ENCODE assay signal across 23 cellular contexts in the genomic region with DNA sequence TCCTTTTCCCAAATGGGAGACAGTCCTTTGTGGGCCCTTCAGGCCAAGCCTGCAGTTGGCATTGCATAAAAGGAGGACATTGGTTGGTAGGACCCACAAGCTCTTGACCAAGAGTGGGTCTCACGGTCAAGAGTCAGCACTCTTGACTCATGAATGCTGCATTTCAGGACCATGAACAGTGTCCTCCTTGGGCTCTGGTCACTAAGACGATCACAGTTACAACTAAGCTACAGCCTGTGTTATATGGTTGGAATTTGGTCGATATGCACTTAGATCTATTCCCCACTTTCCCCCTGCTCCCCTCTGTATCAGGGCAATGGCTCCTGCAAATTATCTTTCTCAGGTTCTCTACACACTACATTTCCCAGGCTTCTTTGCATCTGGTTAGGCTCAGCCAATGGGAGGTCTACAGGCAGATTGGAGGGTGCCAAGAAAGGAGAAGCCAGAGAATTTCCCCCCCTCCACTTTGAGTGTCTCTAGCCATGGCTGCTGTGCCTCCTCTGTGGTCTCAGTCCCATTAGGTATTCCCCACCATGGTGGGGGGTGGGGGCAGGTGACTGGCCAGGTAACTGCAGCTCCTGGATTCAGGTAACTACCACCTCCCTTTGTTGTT. TPM values are rescaled to one million over a fixed set of nuclear protein-coding genes. Genes with fewer than 3 reads are reported as not detected.
DNase-seq lines count a peak whose midpoint lies in the region; ATAC-seq, FAIRE-seq and TF ChIP-seq lines count a peak whose summit lies in the region.
"Had no signal": no experiment of that assay in that cellular context is flagged by ENCODE, and none has a peak within 500 bp of the region (broad histone marks: within the 10 kb centered on the region; RNA-seq: fewer than 3 reads in every experiment).

No MANE protein-coding gene starts in this region.

- 2% methylated on average over 3 of the region's 3 CpGs for WGBS in K562 (ENCODE audit: insufficient coverage, low coverage, missing lambda C conversion rate)

- no peak for TF ChIP-seq POLR2A in K562 (conservative IDR thresholded peaks at IDR 0.05)

- CTCF ChIA-PET in K562 (lab: Yijun Ruan, JAX; ENCODE audit: low intra/inter-chr PET ratio) = no interaction called here

- no peak for TF ChIP-seq EP300 in K562 (IDR thresholded peaks at IDR 0.05; ENCODE audit: low read length)

- no peak for TF ChIP-seq CTCF in K562 (IDR thresholded peaks at IDR 0.05 in 2 of 3, conservative IDR thresholded peaks at IDR 0.05 in 1 of 3; ENCODE audit: insufficient read depth in 2 of 3, low read depth in 1 of 3, low read length in 3 of 3)

- intact Hi-C loops in K562 (cut with micrococcal nuclease) = no loop called here
- intact Hi-C loops in left colon (cut with DNase I, micrococcal nuclease) = loop anchor here (10.0 kb wide), 1 partner anchor 85 kb away; no protein-coding TSS in a partner anchor

- in situ Hi-C loops in K562 (cut with MboI) = loop anchor here (5.0 to 10.0 kb wide), 2 partner anchors 63 to 85 kb away; no protein-coding TSS in a partner anchor

- no peaks in the 10 kb centered on the region for H3K9me3 ChIP-seq in K562 (replicated peaks; ENCODE audit: control insufficient read depth, insufficient read depth, low read depth, low read length)
- H3K9me3 ChIP-seq: vagina had no signal

- peak; percentile 50 for ATAC-seq in K562
- ATAC-seq in left colon = no peak
- ATAC-seq: activated T-cell treated with anti-CD3 and anti-CD28 coated beads, Interleukin-2, amount 50 U/mL, for 4 hours; esophagus mucosa; heart right ventricle had no signal

- POLR2A ChIA-PET in K562 (lab: Yijun Ruan, JAX) = interaction anchor here (0.6 kb wide), 2 partner anchors 12 to 412 kb away, joined by 3 read pairs; no protein-coding TSS in a partner anchor

- H2AFZ ChIP-seq in K562 (ENCODE audit: low read depth, low read length) = no peak overlapping the region

- no TSS peak for BruUV-seq in K562 (replicated peaks; lab: Mats Ljungman, UMichigan)

- no peak for TF ChIP-seq RAD21 in K562 (CRISPR knock-in tag; conservative IDR thresholded peaks at IDR 0.05 in 1 of 2, IDR thresholded peaks at IDR 0.05 in 1 of 2)

- peaks cover under 1 to 17% of the 10 kb centered on the region in 2 experiments; a peak in 3 of 5 replicates for H3K4me1 ChIP-seq in K562 (replicated peaks in 1 of 2; ENCODE audit: control insufficient read depth in 2 of 2, insufficient read depth in 2 of 2, low read length in 2 of 2)

- no peak for FAIRE-seq in K562 (lab: Jason Lieb, UNC)

- H3K4me2 ChIP-seq in K562 (ENCODE audit: insufficient read depth, low read length) = no peak overlapping the region

- H3K9me1 ChIP-seq in K562 (ENCODE audit: control insufficient read depth, insufficient read depth, low read length) = no peaks in the 10 kb centered on the region

- peaks cover 0 to 10% of the 10 kb centered on the region in 2 experiments; a peak in 1 of 5 replicates for H3K27me3 ChIP-seq in K562 (ENCODE audit: control insufficient read depth in 2 of 2, insufficient read depth in 2 of 2, low read length in 2 of 2)
- H3K27me3 ChIP-seq: breast epithelium, vagina had no signal

- H3K4me3 ChIP-seq in K562 = no peak overlapping the region
- H3K4me3 ChIP-seq: breast epithelium, heart right ventricle, skin epidermis, vagina had no signal

- no peak overlapping the region for H3K9ac ChIP-seq in K562 (ENCODE audit: insufficient read depth in 1 of 2, low read depth in 2 of 2, low read length in 2 of 2)

- H3K79me2 ChIP-seq in K562 (ENCODE audit: control insufficient read depth, insufficient read depth, low read length) = no peaks in the 10 kb centered on the region

- H4K20me1 ChIP-seq in K562 (replicated peaks; ENCODE audit: control insufficient read depth, insufficient read depth, low read length) = no peaks in the 10 kb centered on the region

- DNase-seq in AG20443 (ENCODE audit: low spot score) (peak; percentile 41), M059J (ENCODE audit: low read depth) (peak; percentile 41), K562 (ENCODE audit: extremely low read depth in 1 of 4, low spot score in 3 of 4) (no peak), iris pigment epithelial cell (ENCODE audit: low read depth) (peak; percentile 49), NCI-H524 treated with DMSO at 0.1 percent for 48 hours (lab: John Stamatoyannopoulos, UW) (no peak), NCI-H1417 (lab: John Stamatoyannopoulos, UW) (no peak), left colon (no peak), NCI-H446 (lab: John Stamatoyannopoulos, UW) (no peak)
- DNase-seq: activated CD4-positive, alpha-beta memory T cell treated with anti-CD3 and anti-CD28 coated beads for 36 hours; activated T-cell treated with anti-CD3 and anti-CD28 coated beads, Interleukin-2, amount 50 U/mL, for 4 hours; AML-193; heart right ventricle; islet precursor cell; MM.1S; naive thymus-derived CD8-positive, alpha-beta T cell; NCI-H1694 treated with DMSO at 0.1 percent for 48 hours; NCI-H2227 treated with DMSO at 0.1 percent for 48 hours; stimulated activated CD4-positive, alpha-beta T cell treated with anti-CD3 and anti-CD28 coated beads, Interleukin-4, amount 100 ng/mL, for 1 hour had no signal

- H3K36me3 ChIP-seq in K562 (ENCODE audit: control insufficient read depth, insufficient read depth, low read length) = no peaks in the 10 kb centered on the region
- H3K36me3 ChIP-seq: breast epithelium, heart right ventricle, vagina had no signal

- no peak overlapping the region for H3K27ac ChIP-seq in K562 (ENCODE audit: extremely low read depth, low read depth, low read length)
- H3K27ac ChIP-seq: breast epithelium, heart right ventricle, skin epidermis, vagina had no signal

TF ChIP-seq in K562, 482 proteins besides CTCF, POLR2A, EP300 and RAD21 (continues in another document):
- peak; percentile 40 for TF ChIP-seq HCFC1 (IDR thresholded peaks at IDR 0.05; ENCODE audit: low read depth, low read length)
- TF ChIP-seq MIER1 (IDR thresholded peaks at IDR 0.05; ENCODE audit: low read depth) = peak; percentile 89
- TF ChIP-seq EHMT2 (IDR thresholded peaks at IDR 0.05) = peak; percentile 96
- TF ChIP-seq, protein P1, sequence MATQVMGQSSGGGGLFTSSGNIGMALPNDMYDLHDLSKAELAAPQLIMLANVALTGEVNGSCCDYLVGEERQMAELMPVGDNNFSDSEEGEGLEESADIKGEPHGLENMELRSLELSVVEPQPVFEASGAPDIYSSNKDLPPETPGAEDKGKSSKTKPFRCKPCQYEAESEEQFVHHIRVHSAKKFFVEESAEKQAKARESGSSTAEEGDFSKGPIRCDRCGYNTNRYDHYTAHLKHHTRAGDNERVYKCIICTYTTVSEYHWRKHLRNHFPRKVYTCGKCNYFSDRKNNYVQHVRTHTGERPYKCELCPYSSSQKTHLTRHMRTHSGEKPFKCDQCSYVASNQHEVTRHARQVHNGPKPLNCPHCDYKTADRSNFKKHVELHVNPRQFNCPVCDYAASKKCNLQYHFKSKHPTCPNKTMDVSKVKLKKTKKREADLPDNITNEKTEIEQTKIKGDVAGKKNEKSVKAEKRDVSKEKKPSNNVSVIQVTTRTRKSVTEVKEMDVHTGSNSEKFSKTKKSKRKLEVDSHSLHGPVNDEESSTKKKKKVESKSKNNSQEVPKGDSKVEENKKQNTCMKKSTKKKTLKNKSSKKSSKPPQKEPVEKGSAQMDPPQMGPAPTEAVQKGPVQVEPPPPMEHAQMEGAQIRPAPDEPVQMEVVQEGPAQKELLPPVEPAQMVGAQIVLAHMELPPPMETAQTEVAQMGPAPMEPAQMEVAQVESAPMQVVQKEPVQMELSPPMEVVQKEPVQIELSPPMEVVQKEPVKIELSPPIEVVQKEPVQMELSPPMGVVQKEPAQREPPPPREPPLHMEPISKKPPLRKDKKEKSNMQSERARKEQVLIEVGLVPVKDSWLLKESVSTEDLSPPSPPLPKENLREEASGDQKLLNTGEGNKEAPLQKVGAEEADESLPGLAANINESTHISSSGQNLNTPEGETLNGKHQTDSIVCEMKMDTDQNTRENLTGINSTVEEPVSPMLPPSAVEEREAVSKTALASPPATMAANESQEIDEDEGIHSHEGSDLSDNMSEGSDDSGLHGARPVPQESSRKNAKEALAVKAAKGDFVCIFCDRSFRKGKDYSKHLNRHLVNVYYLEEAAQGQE (CRISPR knock-in tag; IDR thresholded peaks at IDR 0.05; ENCODE audit: low read depth) = peak; percentile 81; the same call in 1 of the 2 replicates

RNA-seq across cellular contexts. Expression of a gene that starts 3.1 kb away (rescaled TPM):
- 0.39 TPM in 1 of 2 replicates, not detected in the other for total RNA-seq in M059J (2014; rRNA removed; shearing (Covaris generic))
- 0.40 and 2.1 TPM in 2 replicates for total RNA-seq in K562 (2011; cell fraction: chromatin; rRNA removed; ENCODE audit: low replicate concordance)
- total RNA-seq in K562 (2011; cell fraction: nucleolus; rRNA removed) = 1.8 and 3.2 TPM in 2 replicates
- 1.2 and 2.6 TPM in 2 replicates for total RNA-seq in K562 (2011; cell fraction: nucleoplasm; rRNA removed)
- total RNA-seq in K562 (2014; rRNA removed) (0.23 TPM in 1 of 2 replicates, not detected in the other), K562 (2014; rRNA removed; fragmentation: Illumina TruSeq; extraction: Trizol) (not detected in 2 replicates), K562 (2015; rRNA removed; fragmentation: Illumina TruSeq; extraction: Trizol) (not detected in 2 replicates), K562 (2021) (0.33 and 0.67 TPM in 2 replicates), left colon (1 to 10 TPM; 1.6 to 1.9 TPM)
- polyA plus RNA-seq in K562 (2011; rRNA removed) (0.31 and 0.45 TPM in 2 replicates), K562 (2014; fragmentation: Illumina TruSeq; extraction: Trizol) (0.10 and 0.44 TPM in 2 replicates), K562 (2014; fragmentation: Nextera tagmentation; extraction: Ambion mirVana) (not detected), K562 (2014; rRNA removed) (0.17 and 0.53 TPM in 2 replicates)
- 0.44 and 1.4 TPM in 2 replicates for polyA plus RNA-seq in K562 (2011; cell fraction: cytosol; rRNA removed)
- 0.44 and 0.45 TPM in 2 replicates for polyA plus RNA-seq in K562 (2011; cell fraction: nucleus; rRNA removed)
- polyA plus RNA-seq in K562 (2012) = 0.17 and 0.22 TPM in 2 replicates
- polyA minus RNA-seq in K562 (2011; rRNA and poly(A)+ RNA removed) = 0.39 TPM in 1 of 2 replicates, not detected in the other
- not detected in 2 replicates for polyA minus RNA-seq in K562 (2011; cell fraction: cytosol; rRNA and poly(A)+ RNA removed)
- polyA minus RNA-seq in K562 (2011; cell fraction: nucleus; rRNA and poly(A)+ RNA removed) = not detected in 2 replicates
- total RNA-seq: HT1080 had no signal

Comparison
In these comparisons a context has a peak if more than half of its experiments do, and no peak if none do; other contexts are left out.
1. DNase-seq: peak in AG20443 (single experiment), M059J (single experiment) and iris pigment epithelial cell (single experiment); none in K562 (0 of 4), NCI-H524 treated with DMSO at 0.1 percent for 48 hours (single experiment), NCI-H1417 (0 of 3), left colon (0 of 2) and NCI-H446 (0 of 2).